8 cellular contexts compared by ENCODE assay signal in the genomic region with DNA sequence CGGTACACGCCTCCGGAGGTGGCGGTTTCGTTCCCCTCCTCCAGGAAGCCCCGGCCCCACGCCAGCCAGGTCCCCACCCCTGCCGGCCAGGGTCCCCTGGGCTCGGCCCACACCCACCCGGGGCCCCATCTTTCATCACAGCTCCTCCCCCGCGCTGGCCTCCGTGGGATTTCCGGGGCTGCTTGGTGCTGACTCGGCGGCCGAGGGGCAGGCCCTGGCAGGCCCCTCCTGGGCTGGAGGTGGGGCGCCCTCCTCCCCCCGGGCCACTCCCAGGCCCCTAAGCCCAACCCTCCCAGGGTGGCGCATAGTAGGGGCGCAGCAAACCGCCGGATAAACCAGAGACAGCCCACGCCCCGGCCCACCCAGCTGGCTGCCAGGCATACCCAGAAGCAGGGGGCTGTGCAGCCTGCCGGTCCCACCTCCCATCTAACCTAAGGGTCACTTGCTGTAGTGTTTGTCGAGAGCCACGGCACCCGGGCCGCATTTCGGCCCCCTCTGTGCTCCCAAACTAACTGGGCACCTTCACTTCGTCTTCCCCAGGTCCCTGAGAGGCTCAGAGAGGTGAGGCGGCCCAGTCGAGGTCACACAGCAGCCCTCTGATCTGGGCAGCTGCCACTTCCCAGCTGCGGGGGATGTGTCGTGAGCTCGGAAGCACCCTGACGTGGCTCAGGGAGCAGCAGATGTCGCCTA. TPM values are rescaled to one million over a fixed set of nuclear protein-coding genes. Genes with fewer than 3 reads are reported as not detected.
DNase-seq lines count a peak whose midpoint lies in the region; ATAC-seq and TF ChIP-seq lines count a peak whose summit lies in the region.

No MANE protein-coding gene starts in this region.

- no peak overlapping the region for H3K4me3 Mint-ChIP-seq in WTC11
- peak overlapping the region; percentile 86 to 89 for H3K4me3 Mint-ChIP-seq in effector memory CD8-positive, alpha-beta T cell

- H3K9me3 ChIP-seq in trophoblast cell (ENCODE audit: insufficient read depth, low read depth, low read length): no peaks in the 10 kb centered on the region

- no peaks in the 10 kb centered on the region for H3K27me3 ChIP-seq in GM06990 (replicated peaks; ENCODE audit: control insufficient read depth, insufficient read depth, low read length)
- no peaks in the 10 kb centered on the region for H3K27me3 ChIP-seq in trophoblast cell (ENCODE audit: insufficient read depth, low read length)

- H3K4me3 ChIP-seq in GM06990 (replicated peaks; ENCODE audit: low read depth, low read length): peak overlapping the region; percentile 58
- no peak overlapping the region for H3K4me3 ChIP-seq in trophoblast cell (ENCODE audit: low read depth, low read length)

- POLR2A ChIA-PET in WTC11 (lab: Charles Lee): no interaction called here

- H3K79me2 ChIP-seq in trophoblast cell (ENCODE audit: control insufficient read depth, insufficient read depth, low read length, poor library complexity): peaks cover 76% of the 10 kb centered on the region

- peaks cover 24% of the 10 kb centered on the region for H3K4me1 Mint-ChIP-seq in WTC11
- H3K4me1 Mint-ChIP-seq in effector memory CD8-positive, alpha-beta T cell (ENCODE audit: low read depth in 2 of 2): peaks cover 39 to 42% of the 10 kb centered on the region in 2 donors

- peak overlapping the region; percentile 2 for H3K27ac ChIP-seq in trophoblast cell (ENCODE audit: low read depth, low read length)

- CTCF ChIA-PET in WTC11 (lab: Charles Lee): interaction anchor here (1.3 to 2.3 kb wide), 2 partner anchors 72 to 80 kb away, joined by 5 to 11 read pairs; no protein-coding TSS in a partner anchor

- H4K91ac ChIP-seq in trophoblast cell (ENCODE audit: low read depth, low read length): no peak overlapping the region

- H3K36me3 ChIP-seq in GM06990 (ENCODE audit: control insufficient read depth, insufficient read depth, low read length) (peaks cover 14% of the 10 kb centered on the region), trophoblast cell (ENCODE audit: control insufficient read depth in 1 of 2, insufficient read depth in 2 of 2, low read length in 2 of 2) (peaks cover 19 to 30% of the 10 kb centered on the region in 2 experiments)

- H4K12ac ChIP-seq in trophoblast cell (ENCODE audit: low read depth, low read length): no peak overlapping the region

- H2BK120ac ChIP-seq in trophoblast cell (ENCODE audit: insufficient read depth, low read length, poor library complexity): no peak overlapping the region

- H3K27ac Mint-ChIP-seq in WTC11: peak overlapping the region; percentile 84
- peak overlapping the region; percentile 95 for H3K27ac Mint-ChIP-seq in effector memory CD8-positive, alpha-beta T cell

- H3K4me2 ChIP-seq in trophoblast cell (ENCODE audit: low read length): no peak overlapping the region

- H3K4me1 ChIP-seq in trophoblast cell (ENCODE audit: control insufficient read depth in 1 of 2, insufficient read depth in 2 of 2, low read length in 2 of 2): peaks cover 47 to 60% of the 10 kb centered on the region in 2 experiments

- no CpG with 5 or more reads among the region's 39 CpGs for WGBS in trophoblast cell (ENCODE audit: extremely low coverage, insufficient coverage, insufficient read length)

- H3K79me1 ChIP-seq in trophoblast cell (ENCODE audit: low read length): peaks cover 33% of the 10 kb centered on the region

- no peak overlapping the region for H4K8ac ChIP-seq in trophoblast cell (ENCODE audit: low read depth, low read length)

- TF ChIP-seq CTCF in GM06990 (IDR thresholded peaks at IDR 0.05; ENCODE audit: insufficient read depth, low read length, poor library complexity, severe bottlenecking) (no peak), WTC11 (IDR thresholded peaks at IDR 0.05) (no peak)

- H2AFZ ChIP-seq in trophoblast cell (ENCODE audit: insufficient read depth, low read length, poor library complexity): no peak overlapping the region

- H2BK12ac ChIP-seq in trophoblast cell (ENCODE audit: low read length): no peak overlapping the region

- H3K23ac ChIP-seq in trophoblast cell (ENCODE audit: low read length): no peak overlapping the region

- ATAC-seq in WTC11: no peak
- peak; percentile 66 for ATAC-seq in effector memory CD8-positive, alpha-beta T cell (replicated peaks)
- ATAC-seq in GM18907 (IDR thresholded peaks at IDR 0.05; ENCODE audit: unreplicated experiment): no peak

- H3K9me3 Mint-ChIP-seq in WTC11: no peaks in the 10 kb centered on the region
- no peaks in the 10 kb centered on the region for H3K9me3 Mint-ChIP-seq in effector memory CD8-positive, alpha-beta T cell

- H3K4ac ChIP-seq in trophoblast cell (ENCODE audit: low read depth, low read length): peak overlapping the region; percentile 96

- DNase-seq in GM06990 (ENCODE audit: extremely low read depth, insufficient read length) (peak; percentile 66), WTC11 (ENCODE audit: low spot score) (no peak), trophoblast cell (no peak), NCI-H526 treated with DMSO at 0.1 percent for 48 hours (lab: John Stamatoyannopoulos, UW) (no peak), NCI-H146 treated with DMSO at 0.1 percent for 48 hours (lab: John Stamatoyannopoulos, UW; ENCODE audit: unreplicated experiment) (no peak), iPS-NIHi11 (ENCODE audit: low spot score) (no peak)
- peak; percentile 80 to 83 (median 80) for DNase-seq in effector memory CD8-positive, alpha-beta T cell

- no peaks in the 10 kb centered on the region for H3K27me3 Mint-ChIP-seq in WTC11 (ENCODE audit: low read depth)
- H3K27me3 Mint-ChIP-seq in effector memory CD8-positive, alpha-beta T cell: no peaks in the 10 kb centered on the region

- H3K9ac ChIP-seq in trophoblast cell (ENCODE audit: low read length): no peak overlapping the region

- no peak overlapping the region for H3K14ac ChIP-seq in trophoblast cell (ENCODE audit: low read length)

- peak overlapping the region; percentile 17 for H3K18ac ChIP-seq in trophoblast cell (ENCODE audit: low read length)

- peaks cover 3% of the 10 kb centered on the region for H3K36me3 Mint-ChIP-seq in WTC11
- H3K36me3 Mint-ChIP-seq in effector memory CD8-positive, alpha-beta T cell (ENCODE audit: insufficient read depth): peaks cover 79% of the 10 kb centered on the region

- H2AK5ac ChIP-seq in trophoblast cell (ENCODE audit: low read length): no peak overlapping the region

- H2BK5ac ChIP-seq in trophoblast cell (ENCODE audit: low read depth, low read length, poor library complexity): no peak overlapping the region

TF ChIP-seq in WTC11, 78 proteins besides CTCF, POLR2A, EP300 and RAD21 (continues in another document):
- no peak for TF ChIP-seq PRRX2 (CRISPR knock-in tag; IDR thresholded peaks at IDR 0.05)
- TF ChIP-seq, protein P1, sequence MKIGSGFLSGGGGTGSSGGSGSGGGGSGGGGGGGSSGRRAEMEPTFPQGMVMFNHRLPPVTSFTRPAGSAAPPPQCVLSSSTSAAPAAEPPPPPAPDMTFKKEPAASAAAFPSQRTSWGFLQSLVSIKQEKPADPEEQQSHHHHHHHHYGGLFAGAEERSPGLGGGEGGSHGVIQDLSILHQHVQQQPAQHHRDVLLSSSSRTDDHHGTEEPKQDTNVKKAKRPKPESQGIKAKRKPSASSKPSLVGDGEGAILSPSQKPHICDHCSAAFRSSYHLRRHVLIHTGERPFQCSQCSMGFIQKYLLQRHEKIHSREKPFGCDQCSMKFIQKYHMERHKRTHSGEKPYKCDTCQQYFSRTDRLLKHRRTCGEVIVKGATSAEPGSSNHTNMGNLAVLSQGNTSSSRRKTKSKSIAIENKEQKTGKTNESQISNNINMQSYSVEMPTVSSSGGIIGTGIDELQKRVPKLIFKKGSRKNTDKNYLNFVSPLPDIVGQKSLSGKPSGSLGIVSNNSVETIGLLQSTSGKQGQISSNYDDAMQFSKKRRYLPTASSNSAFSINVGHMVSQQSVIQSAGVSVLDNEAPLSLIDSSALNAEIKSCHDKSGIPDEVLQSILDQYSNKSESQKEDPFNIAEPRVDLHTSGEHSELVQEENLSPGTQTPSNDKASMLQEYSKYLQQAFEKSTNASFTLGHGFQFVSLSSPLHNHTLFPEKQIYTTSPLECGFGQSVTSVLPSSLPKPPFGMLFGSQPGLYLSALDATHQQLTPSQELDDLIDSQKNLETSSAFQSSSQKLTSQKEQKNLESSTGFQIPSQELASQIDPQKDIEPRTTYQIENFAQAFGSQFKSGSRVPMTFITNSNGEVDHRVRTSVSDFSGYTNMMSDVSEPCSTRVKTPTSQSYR (CRISPR knock-in tag; IDR thresholded peaks at IDR 0.05): no peak
- TF ChIP-seq, protein P2, sequence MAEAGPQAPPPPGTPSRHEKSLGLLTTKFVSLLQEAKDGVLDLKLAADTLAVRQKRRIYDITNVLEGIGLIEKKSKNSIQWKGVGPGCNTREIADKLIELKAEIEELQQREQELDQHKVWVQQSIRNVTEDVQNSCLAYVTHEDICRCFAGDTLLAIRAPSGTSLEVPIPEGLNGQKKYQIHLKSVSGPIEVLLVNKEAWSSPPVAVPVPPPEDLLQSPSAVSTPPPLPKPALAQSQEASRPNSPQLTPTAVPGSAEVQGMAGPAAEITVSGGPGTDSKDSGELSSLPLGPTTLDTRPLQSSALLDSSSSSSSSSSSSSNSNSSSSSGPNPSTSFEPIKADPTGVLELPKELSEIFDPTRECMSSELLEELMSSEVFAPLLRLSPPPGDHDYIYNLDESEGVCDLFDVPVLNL (CRISPR knock-in tag; IDR thresholded peaks at IDR 0.05; ENCODE audit: borderline replicate concordance, low read depth): no peak
- TF ChIP-seq RELA (CRISPR knock-in tag; IDR thresholded peaks at IDR 0.05; ENCODE audit: borderline replicate concordance): no peak
- no peak for TF ChIP-seq ZNF423 (CRISPR knock-in tag; IDR thresholded peaks at IDR 0.05)
- TF ChIP-seq RORB (CRISPR knock-in tag; IDR thresholded peaks at IDR 0.05): no peak
- TF ChIP-seq, protein P3, sequence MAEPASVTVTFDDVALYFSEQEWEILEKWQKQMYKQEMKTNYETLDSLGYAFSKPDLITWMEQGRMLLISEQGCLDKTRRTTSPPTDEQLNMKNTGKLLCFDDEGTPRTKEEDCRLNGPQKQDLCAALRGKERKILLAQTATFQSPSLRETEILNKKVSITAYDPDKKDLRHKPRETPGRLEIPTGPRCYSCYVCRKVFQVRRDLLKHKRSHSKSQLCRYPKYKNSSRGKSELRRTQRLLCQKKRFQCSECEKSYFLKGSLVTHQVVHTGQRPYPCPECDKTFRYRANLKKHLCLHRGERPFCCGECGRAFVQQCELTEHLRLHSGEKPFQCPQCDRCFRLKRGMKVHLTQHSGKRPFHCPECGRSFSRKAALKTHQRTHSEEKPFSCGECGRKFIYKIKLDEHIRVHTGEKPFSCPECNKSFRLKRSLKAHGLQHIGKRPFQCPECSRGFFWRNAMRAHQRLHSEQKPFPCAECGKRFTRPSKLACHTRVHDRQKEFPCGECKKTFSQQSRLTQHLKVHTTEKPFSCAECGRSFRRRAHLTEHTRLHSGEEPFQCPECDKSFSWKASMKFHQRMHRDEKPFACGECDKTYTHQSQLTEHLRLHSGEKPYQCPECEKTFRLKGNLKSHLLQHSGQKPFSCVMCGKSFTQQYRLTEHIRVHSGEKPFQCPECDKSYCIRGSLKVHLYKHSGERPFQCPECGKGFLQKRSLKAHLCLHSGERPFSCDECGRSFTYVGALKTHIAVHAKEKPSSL (CRISPR knock-in tag; conservative IDR thresholded peaks at IDR 0.05): no peak
- TF ChIP-seq FOXK1 (CRISPR knock-in tag; IDR thresholded peaks at IDR 0.05): no peak

RNA-seq across cellular contexts. Expression of a gene that starts 6.6 kb away (rescaled TPM):
- 22.8 to 27.9 TPM (median 24.6 TPM) in 3 replicates for total RNA-seq in WTC11 (2021)
- polyA plus RNA-seq in trophoblast cell (2013): 33.3 and 34.5 TPM in 2 replicates

RNA-seq across cellular contexts. Expression of a gene that starts 52.5 kb away (rescaled TPM):
- 45.5 to 46.0 TPM (median 45.9 TPM) in 3 replicates for total RNA-seq in WTC11 (2021)
- 73.6 and 81.3 TPM in 2 replicates for polyA plus RNA-seq in trophoblast cell (2013)

Comparison
In these comparisons a context has a peak if more than half of its experiments do, and no peak if none do; other contexts are left out.
1. DNase-seq: peak in GM06990 (single experiment) and effector memory CD8-positive, alpha-beta T cell (3 of 3); none in WTC11 (single experiment), trophoblast cell (0 of 2), NCI-H526 treated with DMSO at 0.1 percent for 48 hours (single experiment), NCI-H146 treated with DMSO at 0.1 percent for 48 hours (single experiment) and iPS-NIHi11 (single experiment).